1 cellular context compared by ENCODE assay signal in the genomic region with DNA sequence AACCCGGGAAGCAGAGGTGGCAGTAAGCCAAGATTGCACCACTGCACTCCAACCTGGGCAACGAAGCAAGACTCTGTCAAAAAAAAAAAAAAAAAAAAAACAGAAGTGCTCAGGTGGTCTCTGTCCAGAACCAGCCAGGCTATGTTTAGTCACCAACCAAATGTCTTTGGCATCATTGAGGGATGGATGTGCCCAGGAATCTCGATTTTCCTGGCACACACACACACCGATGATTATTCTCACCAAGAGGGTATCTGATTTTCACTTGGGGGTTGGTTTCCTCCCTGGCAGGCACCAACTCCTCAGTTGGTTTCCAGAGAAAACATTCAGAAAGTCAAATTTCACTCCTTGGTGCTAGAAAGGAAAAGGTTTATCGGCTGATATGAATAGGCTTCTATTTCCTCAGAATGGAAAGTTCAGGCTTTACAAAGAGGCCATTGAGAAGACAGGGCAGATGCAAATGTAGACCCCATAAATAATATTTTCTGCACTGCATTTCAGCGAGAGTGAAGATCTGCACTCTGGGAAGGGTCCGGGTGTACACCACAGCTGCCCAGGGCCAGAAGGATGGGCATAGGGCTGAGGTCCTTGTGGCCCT.
TF ChIP-seq lines count a peak whose summit lies in the region.

No MANE protein-coding gene starts in this region.

TF ChIP-seq in GM12878, 131 proteins besides CTCF, POLR2A, EP300 and RAD21 (continued from another document):
- TF ChIP-seq MTA3 (IDR thresholded peaks at IDR 0.05; ENCODE audit: borderline replicate concordance, low read length) = no peak
